Comparison of ENCODE assay signal across 13 cellular contexts in genomic region chr3:49025005-49025792, GRCh38. TPM values are rescaled to one million over a fixed set of nuclear protein-coding genes. Genes with fewer than 3 reads are reported as not detected.
DNase-seq lines count a peak whose midpoint lies in the region; ATAC-seq and TF ChIP-seq lines count a peak whose summit lies in the region.
"Had no signal": no experiment of that assay in that cellular context is flagged by ENCODE, and none has a peak within 500 bp of the region (broad histone marks: within the 10 kb centered on the region; RNA-seq: fewer than 3 reads in every experiment).

No MANE protein-coding gene starts in this region.

- peaks cover 34% of the 10 kb centered on the region for H3K4me1 ChIP-seq in lower lobe of right lung

- H3K9me3 Mint-ChIP-seq in IgD-negative memory B cell (no peaks in the 10 kb centered on the region), nephron (no peaks in the 10 kb centered on the region)
- H3K9me3 Mint-ChIP-seq: endodermal cell had no signal

- no peak overlapping the region for H3K4me3 ChIP-seq in lower lobe of right lung

- DNase-seq in DMS 273 (lab: John Stamatoyannopoulos, UW; ENCODE audit: unreplicated experiment) (peak; percentile 27), DMS 273 treated with DMSO at 0.1 percent for 48 hours (lab: John Stamatoyannopoulos, UW) (no peak), lower lobe of right lung (no peak), NCI-H510A (lab: John Stamatoyannopoulos, UW) (no peak), HK-2 (ENCODE audit: unreplicated experiment) (no peak)
- peak; percentile 57 for DNase-seq in activated CD8-positive, alpha-beta memory T cell treated with anti-CD3 and anti-CD28 coated beads, Interleukin-2, amount 50 U/mL, for 48 hours
- DNase-seq: 8988T; activated CD4-positive, CD25-positive, alpha-beta regulatory T cell; endodermal cell; NCI-H1417 treated with DMSO at 0.1 percent for 48 hours; stimulated activated CD4-positive, alpha-beta T cell treated with anti-CD3 and anti-CD28 coated beads, Interleukin-12 subunit alpha, Interleukin-12 subunit beta, amount 100 ng/mL, for 4 hours had no signal

- no peaks in the 10 kb centered on the region for H3K27me3 ChIP-seq in lower lobe of right lung (ENCODE audit: low read depth)

- TF ChIP-seq CTCF in nephron (IDR thresholded peaks at IDR 0.05; ENCODE audit: unreplicated experiment in 3 of 3) (no peak), lower lobe of right lung (IDR thresholded peaks at IDR 0.05) (no peak)

- peaks cover 48% of the 10 kb centered on the region for H3K36me3 ChIP-seq in lower lobe of right lung

- H3K27ac Mint-ChIP-seq in IgD-negative memory B cell, result peak overlapping the region in 2 of 3 donors; percentile 49 to 86
- peak overlapping the region in 2 of 3 experiments; percentile 34 to 48 for H3K27ac Mint-ChIP-seq in nephron
- H3K27ac Mint-ChIP-seq: endodermal cell had no signal

- no peak for ATAC-seq in lower lobe of right lung

- peaks cover 2% of the 10 kb centered on the region for H3K36me3 Mint-ChIP-seq in IgD-negative memory B cell
- H3K36me3 Mint-ChIP-seq in nephron (ENCODE audit: low read depth), result peaks cover 45% of the 10 kb centered on the region

- H3K27me3 Mint-ChIP-seq in IgD-negative memory B cell, result no peaks in the 10 kb centered on the region
- no peaks in the 10 kb centered on the region for H3K27me3 Mint-ChIP-seq in nephron (ENCODE audit: low read depth)

- no peaks in the 10 kb centered on the region for H3K9me3 ChIP-seq in lower lobe of right lung

- H3K4me1 Mint-ChIP-seq in IgD-negative memory B cell (peaks cover 20 to 44% (median 29%) of the 10 kb centered on the region in 3 donors), nephron (peaks cover 43% of the 10 kb centered on the region)

- intact Hi-C loops in lower lobe of right lung (cut with DNase I), result no loop called here

- no peak overlapping the region for H3K27ac ChIP-seq in lower lobe of right lung

- H3K4me3 Mint-ChIP-seq in IgD-negative memory B cell (peak overlapping the region in 2 of 4 donors; percentile 76 to 92), nephron (peak overlapping the region; percentile 0 to 98 (median 95))
- H3K4me3 Mint-ChIP-seq: endodermal cell had no signal

RNA-seq across cellular contexts. Expression of gene NDUFAF3, which starts 3.3 kb away (rescaled TPM):
- 188 TPM for polyA plus RNA-seq in IgD-negative memory B cell
- total RNA-seq in lower lobe of right lung, result 85.6 TPM

RNA-seq across cellular contexts. Expression of gene IMPDH2, which starts 4.0 kb away (rescaled TPM):
- 96.7 TPM for polyA plus RNA-seq in IgD-negative memory B cell
- total RNA-seq in lower lobe of right lung, result 112 TPM

RNA-seq across cellular contexts. Expression of gene DALRD3, which starts 6.8 kb away (rescaled TPM):
- 25.4 TPM for polyA plus RNA-seq in IgD-negative memory B cell
- total RNA-seq in lower lobe of right lung, result 28.1 TPM

RNA-seq across cellular contexts. Expression of gene WDR6, which starts 18.0 kb away (rescaled TPM):
- 81.4 TPM for polyA plus RNA-seq in IgD-negative memory B cell
- total RNA-seq in lower lobe of right lung, result 157 TPM

RNA-seq across cellular contexts. Expression of gene P4HTM, which starts 35.2 kb away (rescaled TPM):
- polyA plus RNA-seq in IgD-negative memory B cell, result 20.4 TPM
- total RNA-seq in lower lobe of right lung, result 44.0 TPM

Comparison
In these comparisons a context has a peak if more than half of its experiments do, and no peak if none do; other contexts are left out.
1. DNase-seq: peak in DMS 273 (single experiment) and activated CD8-positive, alpha-beta memory T cell treated with anti-CD3 and anti-CD28 coated beads, Interleukin-2, amount 50 U/mL, for 48 hours (single experiment); none in DMS 273 treated with DMSO at 0.1 percent for 48 hours (single experiment), lower lobe of right lung (single experiment), NCI-H510A (single experiment) and HK-2 (single experiment).